Comparison of ENCODE assay signal across 1 cellular context in the genomic region with DNA sequence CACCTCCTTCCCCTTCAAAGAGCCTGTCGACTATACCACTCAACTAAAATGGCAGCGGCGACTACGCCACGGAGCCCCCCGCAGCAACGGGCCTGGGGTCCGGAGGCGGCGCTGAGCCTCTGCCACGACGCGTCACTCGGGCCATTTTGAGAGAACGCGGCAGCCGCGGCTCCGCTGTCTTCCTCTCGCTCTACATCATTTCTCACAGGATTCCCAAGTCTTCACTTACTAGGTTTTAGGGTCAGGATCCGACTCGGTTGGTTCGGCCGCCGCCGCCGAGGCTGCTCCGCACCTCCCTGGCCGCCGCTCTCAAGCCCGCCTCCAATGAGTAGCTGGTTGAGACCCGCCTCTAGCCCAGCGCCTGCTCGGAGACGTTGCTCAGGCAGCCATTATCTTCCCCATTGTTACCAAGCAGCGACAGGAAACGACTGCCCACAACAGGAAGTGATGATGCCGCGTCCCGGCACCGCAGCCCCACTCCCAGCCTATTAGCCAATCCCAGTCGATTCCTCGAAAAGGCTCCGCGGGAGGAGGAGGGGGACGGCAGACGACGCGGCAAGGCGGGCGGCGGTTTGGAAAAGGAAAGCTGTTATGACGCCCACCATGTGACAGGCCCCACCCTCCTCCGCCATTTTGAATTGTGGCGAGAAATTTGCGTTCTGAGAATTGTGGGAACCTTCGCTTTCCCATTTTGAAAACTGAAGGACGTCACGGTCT.
TF ChIP-seq lines count a peak whose summit lies in the region.

A gene with protein sequence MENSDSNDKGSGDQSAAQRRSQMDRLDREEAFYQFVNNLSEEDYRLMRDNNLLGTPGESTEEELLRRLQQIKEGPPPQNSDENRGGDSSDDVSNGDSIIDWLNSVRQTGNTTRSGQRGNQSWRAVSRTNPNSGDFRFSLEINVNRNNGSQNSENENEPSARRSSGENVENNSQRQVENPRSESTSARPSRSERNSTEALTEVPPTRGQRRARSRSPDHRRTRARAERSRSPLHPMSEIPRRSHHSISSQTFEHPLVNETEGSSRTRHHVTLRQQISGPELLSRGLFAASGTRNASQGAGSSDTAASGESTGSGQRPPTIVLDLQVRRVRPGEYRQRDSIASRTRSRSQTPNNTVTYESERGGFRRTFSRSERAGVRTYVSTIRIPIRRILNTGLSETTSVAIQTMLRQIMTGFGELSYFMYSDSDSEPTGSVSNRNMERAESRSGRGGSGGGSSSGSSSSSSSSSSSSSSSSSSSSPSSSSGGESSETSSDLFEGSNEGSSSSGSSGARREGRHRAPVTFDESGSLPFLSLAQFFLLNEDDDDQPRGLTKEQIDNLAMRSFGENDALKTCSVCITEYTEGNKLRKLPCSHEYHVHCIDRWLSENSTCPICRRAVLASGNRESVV (minus strand): TSS at position 432 of the 717 bp plus-strand sequence. CDS start 18,647 bp downstream, outside the sequence.

TF ChIP-seq in HepG2, 621 proteins besides CTCF, POLR2A, EP300 and RAD21 (continued from another document and continues in another):
- TF ChIP-seq FOXA1 (IDR thresholded peaks at IDR 0.05): no peak
- TF ChIP-seq FOXA1 (CRISPR knock-in tag; IDR thresholded peaks at IDR 0.05): no peak
- no peak for TF ChIP-seq HNRNPK (IDR thresholded peaks at IDR 0.05; ENCODE audit: low read depth, low read length, poor library complexity, severe bottlenecking)
- TF ChIP-seq, protein P1, sequence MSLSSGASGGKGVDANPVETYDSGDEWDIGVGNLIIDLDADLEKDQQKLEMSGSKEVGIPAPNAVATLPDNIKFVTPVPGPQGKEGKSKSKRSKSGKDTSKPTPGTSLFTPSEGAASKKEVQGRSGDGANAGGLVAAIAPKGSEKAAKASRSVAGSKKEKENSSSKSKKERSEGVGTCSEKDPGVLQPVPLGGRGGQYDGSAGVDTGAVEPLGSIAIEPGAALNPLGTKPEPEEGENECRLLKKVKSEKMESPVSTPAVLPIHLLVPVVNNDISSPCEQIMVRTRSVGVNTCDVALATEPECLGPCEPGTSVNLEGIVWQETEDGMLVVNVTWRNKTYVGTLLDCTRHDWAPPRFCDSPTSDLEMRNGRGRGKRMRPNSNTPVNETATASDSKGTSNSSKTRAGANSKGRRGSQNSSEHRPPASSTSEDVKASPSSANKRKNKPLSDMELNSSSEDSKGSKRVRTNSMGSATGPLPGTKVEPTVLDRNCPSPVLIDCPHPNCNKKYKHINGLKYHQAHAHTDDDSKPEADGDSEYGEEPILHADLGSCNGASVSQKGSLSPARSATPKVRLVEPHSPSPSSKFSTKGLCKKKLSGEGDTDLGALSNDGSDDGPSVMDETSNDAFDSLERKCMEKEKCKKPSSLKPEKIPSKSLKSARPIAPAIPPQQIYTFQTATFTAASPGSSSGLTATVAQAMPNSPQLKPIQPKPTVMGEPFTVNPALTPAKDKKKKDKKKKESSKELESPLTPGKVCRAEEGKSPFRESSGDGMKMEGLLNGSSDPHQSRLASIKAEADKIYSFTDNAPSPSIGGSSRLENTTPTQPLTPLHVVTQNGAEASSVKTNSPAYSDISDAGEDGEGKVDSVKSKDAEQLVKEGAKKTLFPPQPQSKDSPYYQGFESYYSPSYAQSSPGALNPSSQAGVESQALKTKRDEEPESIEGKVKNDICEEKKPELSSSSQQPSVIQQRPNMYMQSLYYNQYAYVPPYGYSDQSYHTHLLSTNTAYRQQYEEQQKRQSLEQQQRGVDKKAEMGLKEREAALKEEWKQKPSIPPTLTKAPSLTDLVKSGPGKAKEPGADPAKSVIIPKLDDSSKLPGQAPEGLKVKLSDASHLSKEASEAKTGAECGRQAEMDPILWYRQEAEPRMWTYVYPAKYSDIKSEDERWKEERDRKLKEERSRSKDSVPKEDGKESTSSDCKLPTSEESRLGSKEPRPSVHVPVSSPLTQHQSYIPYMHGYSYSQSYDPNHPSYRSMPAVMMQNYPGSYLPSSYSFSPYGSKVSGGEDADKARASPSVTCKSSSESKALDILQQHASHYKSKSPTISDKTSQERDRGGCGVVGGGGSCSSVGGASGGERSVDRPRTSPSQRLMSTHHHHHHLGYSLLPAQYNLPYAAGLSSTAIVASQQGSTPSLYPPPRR (CRISPR knock-in tag; IDR thresholded peaks at IDR 0.05; ENCODE audit: borderline replicate concordance): no peak
- 0 out of 2 replicates have a peak, but pooled peaks have one; percentile 15 for TF ChIP-seq ZNF878 (CRISPR knock-in tag; IDR thresholded peaks at IDR 0.05)
- TF ChIP-seq NCOR1 (IDR thresholded peaks at IDR 0.05; ENCODE audit: borderline replicate concordance, low read length): no peak; the same call in 1 of the 2 replicates
- no peak for TF ChIP-seq MAFF (IDR thresholded peaks at IDR 0.05; ENCODE audit: low read depth, low read length)
- TF ChIP-seq ZNF546 (CRISPR knock-in tag; conservative IDR thresholded peaks at IDR 0.05): no peak
- TF ChIP-seq MEF2D (CRISPR knock-in tag; IDR thresholded peaks at IDR 0.05): no peak
- no peak for TF ChIP-seq ZNF326 (CRISPR knock-in tag; IDR thresholded peaks at IDR 0.05; ENCODE audit: borderline replicate concordance)
- TF ChIP-seq, protein P2, sequence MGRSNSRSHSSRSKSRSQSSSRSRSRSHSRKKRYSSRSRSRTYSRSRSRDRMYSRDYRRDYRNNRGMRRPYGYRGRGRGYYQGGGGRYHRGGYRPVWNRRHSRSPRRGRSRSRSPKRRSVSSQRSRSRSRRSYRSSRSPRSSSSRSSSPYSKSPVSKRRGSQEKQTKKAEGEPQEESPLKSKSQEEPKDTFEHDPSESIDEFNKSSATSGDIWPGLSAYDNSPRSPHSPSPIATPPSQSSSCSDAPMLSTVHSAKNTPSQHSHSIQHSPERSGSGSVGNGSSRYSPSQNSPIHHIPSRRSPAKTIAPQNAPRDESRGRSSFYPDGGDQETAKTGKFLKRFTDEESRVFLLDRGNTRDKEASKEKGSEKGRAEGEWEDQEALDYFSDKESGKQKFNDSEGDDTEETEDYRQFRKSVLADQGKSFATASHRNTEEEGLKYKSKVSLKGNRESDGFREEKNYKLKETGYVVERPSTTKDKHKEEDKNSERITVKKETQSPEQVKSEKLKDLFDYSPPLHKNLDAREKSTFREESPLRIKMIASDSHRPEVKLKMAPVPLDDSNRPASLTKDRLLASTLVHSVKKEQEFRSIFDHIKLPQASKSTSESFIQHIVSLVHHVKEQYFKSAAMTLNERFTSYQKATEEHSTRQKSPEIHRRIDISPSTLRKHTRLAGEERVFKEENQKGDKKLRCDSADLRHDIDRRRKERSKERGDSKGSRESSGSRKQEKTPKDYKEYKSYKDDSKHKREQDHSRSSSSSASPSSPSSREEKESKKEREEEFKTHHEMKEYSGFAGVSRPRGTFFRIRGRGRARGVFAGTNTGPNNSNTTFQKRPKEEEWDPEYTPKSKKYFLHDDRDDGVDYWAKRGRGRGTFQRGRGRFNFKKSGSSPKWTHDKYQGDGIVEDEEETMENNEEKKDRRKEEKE (IDR thresholded peaks at IDR 0.05): no peak
- TF ChIP-seq ZNF101 (CRISPR knock-in tag; IDR thresholded peaks at IDR 0.05; ENCODE audit: borderline replicate concordance, low read depth): no peak
- no peak for TF ChIP-seq ZNF484 (CRISPR knock-in tag; IDR thresholded peaks at IDR 0.05; ENCODE audit: borderline replicate concordance, low read depth)
- no peak for TF ChIP-seq ZNF34 (CRISPR knock-in tag; IDR thresholded peaks at IDR 0.05; ENCODE audit: borderline replicate concordance)
- TF ChIP-seq, protein P3, sequence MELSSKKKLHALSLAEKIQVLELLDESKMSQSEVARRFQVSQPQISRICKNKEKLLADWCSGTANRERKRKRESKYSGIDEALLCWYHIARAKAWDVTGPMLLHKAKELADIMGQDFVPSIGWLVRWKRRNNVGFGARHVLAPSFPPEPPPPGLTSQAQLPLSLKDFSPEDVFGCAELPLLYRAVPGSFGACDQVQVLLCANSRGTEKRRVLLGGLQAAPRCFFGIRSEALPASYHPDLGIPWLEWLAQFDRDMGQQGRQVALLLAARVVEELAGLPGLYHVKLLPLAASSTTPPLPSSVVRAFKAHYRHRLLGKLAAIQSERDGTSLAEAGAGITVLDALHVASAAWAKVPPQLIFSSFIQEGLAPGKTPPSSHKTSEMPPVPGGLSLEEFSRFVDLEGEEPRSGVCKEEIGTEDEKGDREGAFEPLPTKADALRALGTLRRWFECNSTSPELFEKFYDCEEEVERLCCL (CRISPR knock-in tag; IDR thresholded peaks at IDR 0.05; ENCODE audit: borderline replicate concordance): no peak
- TF ChIP-seq, protein P4, sequence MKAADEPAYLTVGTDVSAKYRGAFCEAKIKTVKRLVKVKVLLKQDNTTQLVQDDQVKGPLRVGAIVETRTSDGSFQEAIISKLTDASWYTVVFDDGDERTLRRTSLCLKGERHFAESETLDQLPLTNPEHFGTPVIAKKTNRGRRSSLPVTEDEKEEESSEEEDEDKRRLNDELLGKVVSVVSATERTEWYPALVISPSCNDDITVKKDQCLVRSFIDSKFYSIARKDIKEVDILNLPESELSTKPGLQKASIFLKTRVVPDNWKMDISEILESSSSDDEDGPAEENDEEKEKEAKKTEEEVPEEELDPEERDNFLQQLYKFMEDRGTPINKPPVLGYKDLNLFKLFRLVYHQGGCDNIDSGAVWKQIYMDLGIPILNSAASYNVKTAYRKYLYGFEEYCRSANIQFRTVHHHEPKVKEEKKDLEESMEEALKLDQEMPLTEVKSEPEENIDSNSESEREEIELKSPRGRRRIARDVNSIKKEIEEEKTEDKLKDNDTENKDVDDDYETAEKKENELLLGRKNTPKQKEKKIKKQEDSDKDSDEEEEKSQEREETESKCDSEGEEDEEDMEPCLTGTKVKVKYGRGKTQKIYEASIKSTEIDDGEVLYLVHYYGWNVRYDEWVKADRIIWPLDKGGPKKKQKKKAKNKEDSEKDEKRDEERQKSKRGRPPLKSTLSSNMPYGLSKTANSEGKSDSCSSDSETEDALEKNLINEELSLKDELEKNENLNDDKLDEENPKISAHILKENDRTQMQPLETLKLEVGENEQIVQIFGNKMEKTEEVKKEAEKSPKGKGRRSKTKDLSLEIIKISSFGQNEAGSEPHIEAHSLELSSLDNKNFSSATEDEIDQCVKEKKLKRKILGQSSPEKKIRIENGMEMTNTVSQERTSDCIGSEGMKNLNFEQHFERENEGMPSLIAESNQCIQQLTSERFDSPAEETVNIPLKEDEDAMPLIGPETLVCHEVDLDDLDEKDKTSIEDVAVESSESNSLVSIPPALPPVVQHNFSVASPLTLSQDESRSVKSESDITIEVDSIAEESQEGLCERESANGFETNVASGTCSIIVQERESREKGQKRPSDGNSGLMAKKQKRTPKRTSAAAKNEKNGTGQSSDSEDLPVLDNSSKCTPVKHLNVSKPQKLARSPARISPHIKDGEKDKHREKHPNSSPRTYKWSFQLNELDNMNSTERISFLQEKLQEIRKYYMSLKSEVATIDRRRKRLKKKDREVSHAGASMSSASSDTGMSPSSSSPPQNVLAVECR (CRISPR knock-in tag; IDR thresholded peaks at IDR 0.05; ENCODE audit: borderline replicate concordance): peak; percentile 63; the same call in 1 of the 2 replicates
- no peak for TF ChIP-seq ZNF260 (CRISPR knock-in tag; IDR thresholded peaks at IDR 0.05; ENCODE audit: borderline replicate concordance, low read depth)
- no peak for TF ChIP-seq ZMYM2 (CRISPR knock-in tag; IDR thresholded peaks at IDR 0.05)
- TF ChIP-seq ZNF143 (CRISPR knock-in tag; IDR thresholded peaks at IDR 0.05): peak; percentile 35; the same call in 1 of the 2 replicates
- TF ChIP-seq, protein P5, sequence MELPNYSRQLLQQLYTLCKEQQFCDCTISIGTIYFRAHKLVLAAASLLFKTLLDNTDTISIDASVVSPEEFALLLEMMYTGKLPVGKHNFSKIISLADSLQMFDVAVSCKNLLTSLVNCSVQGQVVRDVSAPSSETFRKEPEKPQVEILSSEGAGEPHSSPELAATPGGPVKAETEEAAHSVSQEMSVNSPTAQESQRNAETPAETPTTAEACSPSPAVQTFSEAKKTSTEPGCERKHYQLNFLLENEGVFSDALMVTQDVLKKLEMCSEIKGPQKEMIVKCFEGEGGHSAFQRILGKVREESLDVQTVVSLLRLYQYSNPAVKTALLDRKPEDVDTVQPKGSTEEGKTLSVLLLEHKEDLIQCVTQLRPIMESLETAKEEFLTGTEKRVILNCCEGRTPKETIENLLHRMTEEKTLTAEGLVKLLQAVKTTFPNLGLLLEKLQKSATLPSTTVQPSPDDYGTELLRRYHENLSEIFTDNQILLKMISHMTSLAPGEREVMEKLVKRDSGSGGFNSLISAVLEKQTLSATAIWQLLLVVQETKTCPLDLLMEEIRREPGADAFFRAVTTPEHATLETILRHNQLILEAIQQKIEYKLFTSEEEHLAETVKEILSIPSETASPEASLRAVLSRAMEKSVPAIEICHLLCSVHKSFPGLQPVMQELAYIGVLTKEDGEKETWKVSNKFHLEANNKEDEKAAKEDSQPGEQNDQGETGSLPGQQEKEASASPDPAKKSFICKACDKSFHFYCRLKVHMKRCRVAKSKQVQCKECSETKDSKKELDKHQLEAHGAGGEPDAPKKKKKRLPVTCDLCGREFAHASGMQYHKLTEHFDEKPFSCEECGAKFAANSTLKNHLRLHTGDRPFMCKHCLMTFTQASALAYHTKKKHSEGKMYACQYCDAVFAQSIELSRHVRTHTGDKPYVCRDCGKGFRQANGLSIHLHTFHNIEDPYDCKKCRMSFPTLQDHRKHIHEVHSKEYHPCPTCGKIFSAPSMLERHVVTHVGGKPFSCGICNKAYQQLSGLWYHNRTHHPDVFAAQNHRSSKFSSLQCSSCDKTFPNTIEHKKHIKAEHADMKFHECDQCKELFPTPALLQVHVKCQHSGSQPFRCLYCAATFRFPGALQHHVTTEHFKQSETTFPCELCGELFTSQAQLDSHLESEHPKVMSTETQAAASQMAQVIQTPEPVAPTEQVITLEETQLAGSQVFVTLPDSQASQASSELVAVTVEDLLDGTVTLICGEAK (IDR thresholded peaks at IDR 0.05): 0 out of 2 replicates have a peak, but pooled peaks have one; percentile 28
- TF ChIP-seq, protein P5 (CRISPR knock-in tag; IDR thresholded peaks at IDR 0.05): no peak; the same call in 1 of the 2 replicates
- TF ChIP-seq SYNCRIP (IDR thresholded peaks at IDR 0.05; ENCODE audit: insufficient read depth, low read depth, low read length): no peak
- TF ChIP-seq EEA1 (CRISPR knock-in tag; IDR thresholded peaks at IDR 0.05; ENCODE audit: borderline replicate concordance): no peak
- TF ChIP-seq HNRNPUL1 (IDR thresholded peaks at IDR 0.05; ENCODE audit: low read depth, low read length): no peak
- peak; percentile 92 for TF ChIP-seq ZMYM4 (CRISPR knock-in tag; IDR thresholded peaks at IDR 0.05)
